9 cellular contexts compared by ENCODE assay signal in the genomic region with DNA sequence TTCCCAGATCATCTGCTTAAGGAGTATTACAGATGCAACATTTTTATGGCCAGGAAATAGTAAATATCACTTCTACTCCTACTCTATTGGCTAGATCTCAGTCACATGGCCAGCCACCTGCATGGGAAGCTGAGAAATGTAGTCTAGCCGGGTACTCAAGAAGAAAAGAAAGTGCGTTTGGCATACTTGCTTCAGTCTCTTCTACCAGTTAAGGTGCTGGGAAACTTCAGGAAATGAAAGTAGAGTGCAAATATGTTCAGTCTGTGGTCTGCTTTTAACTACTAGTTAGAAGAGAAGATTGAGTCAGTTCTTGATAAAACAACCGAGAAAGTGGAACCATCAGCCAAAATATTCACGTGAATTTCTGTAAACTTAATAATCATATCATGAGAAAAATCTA.
A peak's percentile ranks its signal among the peaks of the same experiment; 100 is the strongest.
DNase-seq lines count a peak whose midpoint lies in the region; ATAC-seq, FAIRE-seq and TF ChIP-seq lines count a peak whose summit lies in the region.
"Had no signal": no experiment of that assay in that cellular context is flagged by ENCODE, and none has a peak within 500 bp of the region (broad histone marks: within the 10 kb centered on the region; RNA-seq: fewer than 3 reads in every experiment).

No MANE protein-coding gene starts in this region.

- H3K4me1 Mint-ChIP-seq in activated T-helper 2 cell treated with anti-CD3 and anti-CD28 coated beads, Interferon-gamma antibody, Interleukin-2, Interleukin-4, amounts not matched to agents 10 μg/mL and 5 μg/mL and 100 μg/mL, durations not matched to agents 14 hours and 24 hours and 36 hours (ENCODE audit: low read depth): peaks cover 11% of the 10 kb centered on the region
- H3K4me1 Mint-ChIP-seq in mesothelial cell of epicardium (no peaks in the 10 kb centered on the region), chondrocyte (ENCODE audit: low read depth) (no peaks in the 10 kb centered on the region)

- H3K36me3 ChIP-seq in DOHH2 (ENCODE audit: control insufficient read depth, low read length): no peaks in the 10 kb centered on the region

- H3F3A ChIP-seq in DOHH2 (ENCODE audit: control insufficient read depth, insufficient read depth): no peaks in the 10 kb centered on the region

- H3K4me2 ChIP-seq in DOHH2 (ENCODE audit: low read length): peak overlapping the region; percentile 39; the same call in 1 of the 2 replicates

- H3K36me3 Mint-ChIP-seq in activated T-helper 2 cell treated with anti-CD3 and anti-CD28 coated beads, Interferon-gamma antibody, Interleukin-2, Interleukin-4, amounts not matched to agents 10 μg/mL and 5 μg/mL and 100 μg/mL, durations not matched to agents 14 hours and 24 hours and 36 hours (ENCODE audit: low read depth): peaks cover 5% of the 10 kb centered on the region
- peaks cover 2% of the 10 kb centered on the region for H3K36me3 Mint-ChIP-seq in mesothelial cell of epicardium
- no peaks in the 10 kb centered on the region for H3K36me3 Mint-ChIP-seq in chondrocyte (ENCODE audit: low read depth)

- no peaks in the 10 kb centered on the region for H3K27me3 ChIP-seq in DOHH2 (ENCODE audit: control insufficient read depth, low read length)

- intact Hi-C loops in activated T-helper 2 cell treated with anti-CD3 and anti-CD28 coated beads, Interferon-gamma antibody, Interleukin-2, Interleukin-4, amounts not matched to agents 10 μg/mL and 5 μg/mL and 100 μg/mL, durations not matched to agents 14 hours and 24 hours and 36 hours (cut with micrococcal nuclease): no loop called here

- no peaks in the 10 kb centered on the region for H4K20me1 ChIP-seq in DOHH2 (ENCODE audit: control insufficient read depth, insufficient read depth, low read depth, low read length)

- TF ChIP-seq CTCF in DOHH2 (IDR thresholded peaks at IDR 0.05; ENCODE audit: low read depth, low read length, poor library complexity, severe bottlenecking) (no peak), D721Med (IDR thresholded peaks at IDR 0.05; ENCODE audit: insufficient read depth, missing control alignments) (no peak), mesothelial cell of epicardium (IDR thresholded peaks at IDR 0.05; ENCODE audit: unreplicated experiment) (no peak), chondrocyte (IDR thresholded peaks at IDR 0.05) (no peak)

- H3K79me2 ChIP-seq in DOHH2 (ENCODE audit: control insufficient read depth, low read length): no peaks in the 10 kb centered on the region

- H3K9me3 Mint-ChIP-seq in activated T-helper 2 cell treated with anti-CD3 and anti-CD28 coated beads, Interferon-gamma antibody, Interleukin-2, Interleukin-4, amounts not matched to agents 10 μg/mL and 5 μg/mL and 100 μg/mL, durations not matched to agents 14 hours and 24 hours and 36 hours: no peaks in the 10 kb centered on the region
- H3K9me3 Mint-ChIP-seq in mesothelial cell of epicardium (peaks cover 3% of the 10 kb centered on the region), chondrocyte (ENCODE audit: low read depth) (peaks cover 2% of the 10 kb centered on the region)

- FAIRE-seq in D721Med (lab: Jason Lieb, UNC): no peak
- FAIRE-seq: endometrium had no signal

- H3K4me3 ChIP-seq in DOHH2 (ENCODE audit: low read length): no peak overlapping the region

- H3K27ac Mint-ChIP-seq in activated T-helper 2 cell treated with anti-CD3 and anti-CD28 coated beads, Interferon-gamma antibody, Interleukin-2, Interleukin-4, amounts not matched to agents 10 μg/mL and 5 μg/mL and 100 μg/mL, durations not matched to agents 14 hours and 24 hours and 36 hours: no peak overlapping the region
- H3K27ac Mint-ChIP-seq in mesothelial cell of epicardium (no peak overlapping the region), chondrocyte (ENCODE audit: unreplicated experiment) (no peak overlapping the region)

- H3K9me2 ChIP-seq in DOHH2 (replicated peaks; ENCODE audit: control insufficient read depth, low read length): no peaks in the 10 kb centered on the region

- peak; percentile 99 for ATAC-seq in GM19397 (IDR thresholded peaks at IDR 0.05; ENCODE audit: unreplicated experiment)
- peak; percentile 98 for ATAC-seq in HG03175 (IDR thresholded peaks at IDR 0.05; ENCODE audit: unreplicated experiment)

- no peaks in the 10 kb centered on the region for H3K27me3 Mint-ChIP-seq in activated T-helper 2 cell treated with anti-CD3 and anti-CD28 coated beads, Interferon-gamma antibody, Interleukin-2, Interleukin-4, amounts not matched to agents 10 μg/mL and 5 μg/mL and 100 μg/mL, durations not matched to agents 14 hours and 24 hours and 36 hours (ENCODE audit: low read depth)
- no peaks in the 10 kb centered on the region for H3K27me3 Mint-ChIP-seq in mesothelial cell of epicardium (ENCODE audit: low read depth)
- H3K27me3 Mint-ChIP-seq in chondrocyte (ENCODE audit: low read depth): no peaks in the 10 kb centered on the region

- H3K4me1 ChIP-seq in DOHH2 (ENCODE audit: control insufficient read depth, low read length): peaks cover 13% of the 10 kb centered on the region

- H3K27ac ChIP-seq in DOHH2 (ENCODE audit: low read depth, low read length): no peak overlapping the region

- peak; percentile 18 for DNase-seq in activated T-helper 2 cell treated with anti-CD3 and anti-CD28 coated beads, Interferon-gamma antibody, Interleukin-2, Interleukin-4, amounts not matched to agents 10 μg/mL and 5 μg/mL and 100 μg/mL, durations not matched to agents 14 hours and 24 hours and 36 hours (ENCODE audit: low spot score)
- DNase-seq in D721Med (ENCODE audit: insufficient read length, low spot score) (no peak), SHP77 treated with DMSO at 0.1 percent for 48 hours (lab: John Stamatoyannopoulos, UW) (no peak), mesothelial cell of epicardium (ENCODE audit: low spot score in 2 of 2, unreplicated experiment in 2 of 2) (no peak), chondrocyte (ENCODE audit: low spot score) (no peak)

- H3K9me3 ChIP-seq in DOHH2 (ENCODE audit: control insufficient read depth, insufficient read depth, low read length): no peaks in the 10 kb centered on the region

- no peak overlapping the region for H3K4me3 Mint-ChIP-seq in activated T-helper 2 cell treated with anti-CD3 and anti-CD28 coated beads, Interferon-gamma antibody, Interleukin-2, Interleukin-4, amounts not matched to agents 10 μg/mL and 5 μg/mL and 100 μg/mL, durations not matched to agents 14 hours and 24 hours and 36 hours (ENCODE audit: low read depth)
- H3K4me3 Mint-ChIP-seq in mesothelial cell of epicardium (no peak overlapping the region), chondrocyte (ENCODE audit: unreplicated experiment) (no peak overlapping the region)
